Comparison of ENCODE assay signal across 26 cellular contexts in genomic region chr1:228145498-228146425, GRCh38. TPM values are rescaled to one million over a fixed set of nuclear protein-coding genes. Genes with fewer than 3 reads are reported as not detected.
DNase-seq lines count a peak whose midpoint lies in the region; ATAC-seq, FAIRE-seq and TF ChIP-seq lines count a peak whose summit lies in the region.
"Had no signal": no experiment of that assay in that cellular context is flagged by ENCODE, and none has a peak within 500 bp of the region (broad histone marks: within the 10 kb centered on the region; RNA-seq: fewer than 3 reads in every experiment).

No MANE protein-coding gene starts in this region.

- no peak overlapping the region for H3K9ac ChIP-seq in SK-N-SH
- peak overlapping the region; percentile 34 for H3K9ac ChIP-seq in adipocyte (ENCODE audit: low read length)
- no peak overlapping the region for H3K9ac ChIP-seq in trophoblast cell (ENCODE audit: low read length)

- WGBS in SK-N-SH (ENCODE audit: low lambda C conversion rate), result 100% methylated on average over 4 of the region's 30 CpGs
- whole genome bisulfite sequencing in trophoblast cell (ENCODE audit: extremely low coverage, insufficient coverage, insufficient read length), result no CpG with 5 or more reads among the region's 30 CpGs

- H3K79me2 ChIP-seq in SK-N-SH (ENCODE audit: insufficient read depth) (peaks cover 63% of the 10 kb centered on the region), trophoblast cell (ENCODE audit: control insufficient read depth, insufficient read depth, low read length, poor library complexity) (peaks cover 28% of the 10 kb centered on the region)

- H2BK120ac ChIP-seq in trophoblast cell (ENCODE audit: insufficient read depth, low read length, poor library complexity), result no peak overlapping the region

- ATAC-seq in SK-N-SH treated with all-trans-retinoic acid at 6 μM for 48 hours, result no peak
- ATAC-seq: effector memory CD8-positive, alpha-beta T cell; esophagus mucosa; foreskin keratinocyte; HepG2; left colon; stimulated activated naive B cell treated with anti-CD40 and anti-IgM and Interleukin-4, amounts not matched to agents 10 μg/mL and 1 μg/mL and 100 μg/mL, for 72 hours; WTC11 had no signal

- H3K4ac ChIP-seq in trophoblast cell (ENCODE audit: low read depth, low read length), result peak overlapping the region; percentile 37

- POLR2A ChIA-PET in SK-N-SH (lab: Yijun Ruan, JAX), result no interaction called here

- no peak for TF ChIP-seq CTCF in SK-N-SH (IDR thresholded peaks at IDR 0.05)
- TF ChIP-seq CTCF in GM13976 (IDR thresholded peaks at IDR 0.05; ENCODE audit: borderline replicate concordance, control extremely low read depth, extremely low read depth, insufficient read depth, missing control alignments), result no peak

- no peak overlapping the region for H3K18ac ChIP-seq in trophoblast cell (ENCODE audit: low read length)

- peaks cover 4 to 36% of the 10 kb centered on the region in 2 experiments for H3K36me3 ChIP-seq in SK-N-SH (replicated peaks in 1 of 2; ENCODE audit: control insufficient read depth in 1 of 2, insufficient read depth in 2 of 2, low read length in 1 of 2)
- H3K36me3 ChIP-seq in adipocyte (ENCODE audit: control insufficient read depth, insufficient read depth, low read length, severe bottlenecking), result peaks cover 30% of the 10 kb centered on the region
- H3K36me3 ChIP-seq in trophoblast cell (ENCODE audit: control insufficient read depth in 1 of 2, insufficient read depth in 2 of 2, low read length in 2 of 2), result peaks cover 47 to 56% of the 10 kb centered on the region in 2 experiments

- H3K9me3 ChIP-seq in SK-N-SH, result no peaks in the 10 kb centered on the region
- H3K9me3 ChIP-seq in adipocyte (ENCODE audit: control insufficient read depth, low read length), result no peaks in the 10 kb centered on the region
- H3K9me3 ChIP-seq in trophoblast cell (ENCODE audit: insufficient read depth, low read depth, low read length), result peaks cover 4% of the 10 kb centered on the region
- H3K9me3 ChIP-seq: right atrium auricular region had no signal

- DNase-seq in SK-N-SH (peak; percentile 14), GM13976 (ENCODE audit: low spot score) (peak; percentile 17), adipocyte (ENCODE audit: low read depth) (no peak), trophoblast cell (no peak), NOMO-1 treated with DMSO at 0.1 percent for 48 hours (lab: John Stamatoyannopoulos, UW; ENCODE audit: unreplicated experiment) (no peak), GM12891 (ENCODE audit: insufficient read length, low spot score) (no peak), NCI-H345 (lab: John Stamatoyannopoulos, UW) (no peak)
- DNase-seq: activated CD4-positive, alpha-beta T cell treated with anti-CD3 and anti-CD28 coated beads, Interleukin-2, amount 50 U/mL, for 1 hour; COR-L47; DMS79; effector memory CD8-positive, alpha-beta T cell; foreskin keratinocyte; GF-D8; mesendoderm; NCI-H1092 treated with DMSO at 0.1 percent for 48 hours; NCI-H1930; NCI-H748 treated with DMSO at 0.1 percent for 48 hours; stimulated activated CD4-positive, alpha-beta T cell treated with anti-CD3 and anti-CD28 coated beads, Interleukin-4, amount 100 ng/mL, for 1 hour; stimulated activated naive B cell treated with anti-CD40 and anti-IgM and Interleukin-4, amounts not matched to agents 10 μg/mL and 1 μg/mL and 100 μg/mL, for 72 hours had no signal

- H4K91ac ChIP-seq in trophoblast cell (ENCODE audit: low read depth, low read length), result no peak overlapping the region

- H3K27ac ChIP-seq in SK-N-SH (ENCODE audit: low read depth in 2 of 2, low read length in 1 of 2) (no peak overlapping the region), trophoblast cell (ENCODE audit: low read depth, low read length) (no peak overlapping the region)
- H3K27ac ChIP-seq: 22Rv1, foreskin keratinocyte, right atrium auricular region had no signal

- H2AK5ac ChIP-seq in trophoblast cell (ENCODE audit: low read length), result no peak overlapping the region

- no peak for TF ChIP-seq POLR2A in GM12891 (IDR thresholded peaks at IDR 0.05; ENCODE audit: low read depth, low read length)

- peaks cover 69% of the 10 kb centered on the region for H4K20me1 ChIP-seq in SK-N-SH (ENCODE audit: insufficient read depth)

- no peak overlapping the region for H3K14ac ChIP-seq in trophoblast cell (ENCODE audit: low read length)

- H4K12ac ChIP-seq in trophoblast cell (ENCODE audit: low read depth, low read length), result no peak overlapping the region

- no peaks in the 10 kb centered on the region for H3F3A ChIP-seq in SK-N-SH (replicated peaks; ENCODE audit: insufficient read depth)

- H3K79me1 ChIP-seq in trophoblast cell (ENCODE audit: low read length), result peaks cover 11% of the 10 kb centered on the region

- no peak overlapping the region for H4K8ac ChIP-seq in trophoblast cell (ENCODE audit: low read depth, low read length)

- no peak for FAIRE-seq in GM12891 (lab: Jason Lieb, UNC)
- FAIRE-seq: HepG2 had no signal

- no peak overlapping the region for H3K23ac ChIP-seq in trophoblast cell (ENCODE audit: low read length)

- H2BK12ac ChIP-seq in trophoblast cell (ENCODE audit: low read length), result no peak overlapping the region

- no peak overlapping the region for H3K4me2 ChIP-seq in SK-N-SH
- H3K4me2 ChIP-seq in trophoblast cell (ENCODE audit: low read length), result no peak overlapping the region

- H3K27me3 ChIP-seq in SK-N-SH (ENCODE audit: insufficient read depth) (no peaks in the 10 kb centered on the region), adipocyte (replicated peaks; ENCODE audit: control insufficient read depth, insufficient read depth, low read length) (no peaks in the 10 kb centered on the region), trophoblast cell (ENCODE audit: insufficient read depth, low read length) (no peaks in the 10 kb centered on the region)
- H3K27me3 ChIP-seq: foreskin keratinocyte, right atrium auricular region had no signal

- H2AFZ ChIP-seq in SK-N-SH (ENCODE audit: low read depth) (no peak overlapping the region), trophoblast cell (ENCODE audit: insufficient read depth, low read length, poor library complexity) (no peak overlapping the region)

- no peak for TF ChIP-seq RAD21 in SK-N-SH (IDR thresholded peaks at IDR 0.05; ENCODE audit: low read length)

- no peak for TF ChIP-seq EP300 in SK-N-SH (IDR thresholded peaks at IDR 0.05; ENCODE audit: borderline replicate concordance in 1 of 2, low read depth in 1 of 2, low read length in 1 of 2)

- H3K9me2 ChIP-seq in SK-N-SH, result no peaks in the 10 kb centered on the region

- H3K4me3 ChIP-seq in SK-N-SH (ENCODE audit: low read depth in 2 of 2, low read length in 1 of 2) (no peak overlapping the region), adipocyte (ENCODE audit: low read length) (no peak overlapping the region), trophoblast cell (ENCODE audit: low read depth, low read length) (no peak overlapping the region)
- H3K4me3 ChIP-seq: right atrium auricular region had no signal

- peaks cover 23 to 34% of the 10 kb centered on the region in 2 experiments; a peak in 2 of 4 replicates for H3K4me1 ChIP-seq in SK-N-SH (ENCODE audit: control insufficient read depth in 1 of 2, insufficient read depth in 2 of 2, low read depth in 1 of 2, low read length in 1 of 2)
- H3K4me1 ChIP-seq in adipocyte (ENCODE audit: control insufficient read depth, insufficient read depth, low read length), result peaks cover 54% of the 10 kb centered on the region
- peaks cover 26 to 36% of the 10 kb centered on the region in 2 experiments for H3K4me1 ChIP-seq in trophoblast cell (ENCODE audit: control insufficient read depth in 1 of 2, insufficient read depth in 2 of 2, low read length in 2 of 2)

- H2BK5ac ChIP-seq in trophoblast cell (ENCODE audit: low read depth, low read length, poor library complexity), result no peak overlapping the region

- in situ Hi-C loops in GM13976 (cut with MboI; ENCODE audit: low sequenced_read_pairs, unreplicated experiment), result no loop called here

- CTCF ChIA-PET in SK-N-SH (lab: Yijun Ruan, JAX), result interaction anchor here (5.4 kb wide), 1 partner anchor 20 kb away, joined by 24 read pairs; the partner anchor contains the start of gene IBA57

TF ChIP-seq in SK-N-SH, 30 proteins besides CTCF, POLR2A, EP300 and RAD21 (continues in another document):
- no peak for TF ChIP-seq FOSL2 (IDR thresholded peaks at IDR 0.05; ENCODE audit: borderline replicate concordance, low read depth)

TF ChIP-seq in SK-N-SH treated with all-trans-retinoic acid at 6 μM for 48 hours, 23 proteins besides CTCF, POLR2A, EP300 and RAD21 (continues in another document):
- TF ChIP-seq PPARA (CRISPR knock-in tag; IDR thresholded peaks at IDR 0.05; ENCODE audit: borderline replicate concordance), result no peak
- no peak for TF ChIP-seq TOX (CRISPR knock-in tag; IDR thresholded peaks at IDR 0.05; ENCODE audit: borderline replicate concordance)
- TF ChIP-seq ZNF8 (CRISPR knock-in tag; IDR thresholded peaks at IDR 0.05), result no peak

TF ChIP-seq in GM12891, 5 proteins besides CTCF, POLR2A, EP300 and RAD21:
- TF ChIP-seq POLR2AphosphoS5 (IDR thresholded peaks at IDR 0.05; ENCODE audit: low read depth, low read length) (no peak), SPI1 (IDR thresholded peaks at IDR 0.05; ENCODE audit: low read depth, low read length) (no peak), TAF1 (IDR thresholded peaks at IDR 0.05; ENCODE audit: low read depth, low read length) (no peak)

RNA-seq across cellular contexts. Expression of gene GJC2, which starts 4.0 kb away (rescaled TPM):
- 0.92 and 0.97 TPM in 2 replicates for polyA plus RNA-seq in SK-N-SH (2012; rRNA removed)
- 0.50 and 0.69 TPM in 2 replicates for polyA plus RNA-seq in SK-N-SH (2012; cell fraction: cytosol; rRNA removed)
- 2.1 and 2.9 TPM in 2 replicates for polyA plus RNA-seq in SK-N-SH (2012; cell fraction: nucleus; rRNA removed)
- 0.38 and 0.51 TPM in 2 replicates for polyA plus RNA-seq in trophoblast cell (2013)
- polyA plus RNA-seq in GM12891 (2012; ENCODE audit: low read depth, missing spikeins), result 0.15 TPM

RNA-seq across cellular contexts. Expression of gene GUK1, which starts 5.7 kb away (rescaled TPM):
- 717 and 742 TPM in 2 replicates for polyA plus RNA-seq in SK-N-SH (2012; rRNA removed)
- polyA plus RNA-seq in SK-N-SH (2012; cell fraction: cytosol; rRNA removed), result 457 and 681 TPM in 2 replicates
- 521 and 537 TPM in 2 replicates for polyA plus RNA-seq in SK-N-SH (2012; cell fraction: nucleus; rRNA removed)
- polyA plus RNA-seq in trophoblast cell (2013), result 235 and 242 TPM in 2 replicates
- 202 TPM for polyA plus RNA-seq in GM12891 (2012; ENCODE audit: low read depth, missing spikeins)

RNA-seq across cellular contexts. Expression of gene IBA57, which starts 19.8 kb away (rescaled TPM):
- polyA plus RNA-seq in SK-N-SH (2012; rRNA removed), result 1.8 TPM in 2 replicates
- polyA plus RNA-seq in SK-N-SH (2012; cell fraction: cytosol; rRNA removed), result 0.86 and 1.1 TPM in 2 replicates
- polyA plus RNA-seq in SK-N-SH (2012; cell fraction: nucleus; rRNA removed), result 4.4 TPM in 2 replicates
- 1.2 and 1.4 TPM in 2 replicates for polyA plus RNA-seq in trophoblast cell (2013)
- polyA plus RNA-seq in GM12891 (2012; ENCODE audit: low read depth, missing spikeins), result 3.2 TPM

RNA-seq across cellular contexts. Expression of gene MRPL55, which starts 36.7 kb away (rescaled TPM):
- polyA plus RNA-seq in SK-N-SH (2012; rRNA removed), result 70.3 and 75.3 TPM in 2 replicates
- polyA plus RNA-seq in SK-N-SH (2012; cell fraction: cytosol; rRNA removed), result 27.2 and 49.1 TPM in 2 replicates
- polyA plus RNA-seq in SK-N-SH (2012; cell fraction: nucleus; rRNA removed), result 185 and 306 TPM in 2 replicates
- 87.0 and 91.4 TPM in 2 replicates for polyA plus RNA-seq in trophoblast cell (2013)
- polyA plus RNA-seq in GM12891 (2012; ENCODE audit: low read depth, missing spikeins), result 46.6 TPM

RNA-seq across cellular contexts. Expression of gene C1orf35, which starts 42.6 kb away (rescaled TPM):
- polyA plus RNA-seq in SK-N-SH (2012; rRNA removed), result 28.6 and 42.9 TPM in 2 replicates
- 17.8 and 24.9 TPM in 2 replicates for polyA plus RNA-seq in SK-N-SH (2012; cell fraction: cytosol; rRNA removed)
- polyA plus RNA-seq in SK-N-SH (2012; cell fraction: nucleus; rRNA removed), result 107 and 195 TPM in 2 replicates
- 17.6 and 18.1 TPM in 2 replicates for polyA plus RNA-seq in trophoblast cell (2013)
- polyA plus RNA-seq in GM12891 (2012; ENCODE audit: low read depth, missing spikeins), result 12.0 TPM

Comparison
In these comparisons a context has a peak if more than half of its experiments do, and no peak if none do; other contexts are left out.
1. DNase-seq: peak in SK-N-SH (single experiment) and GM13976 (single experiment); none in adipocyte (single experiment), trophoblast cell (0 of 2), NOMO-1 treated with DMSO at 0.1 percent for 48 hours (single experiment), GM12891 (single experiment) and NCI-H345 (single experiment).